ENCODE assay signal across 24 cellular contexts in genomic region chr4:5404073-5404472, GRCh38.
"Had no signal": no experiment of that assay in that cellular context is flagged by ENCODE, and none has a peak within 500 bp of the region (broad histone marks: within the 10 kb centered on the region; RNA-seq: fewer than 3 reads in every experiment).

No MANE protein-coding gene starts in this region.

- H3K4me3 ChIP-seq: colonic mucosa, coronary artery, dorsolateral prefrontal cortex, esophagus muscularis mucosa, esophagus squamous epithelium, gastrocnemius medialis, gastroesophageal sphincter, heart left ventricle, heart right ventricle had no signal

- H3K4me1 ChIP-seq: colonic mucosa, esophagus muscularis mucosa, esophagus squamous epithelium, foreskin keratinocyte, gastrocnemius medialis, gastroesophageal sphincter, heart left ventricle, heart right ventricle had no signal

- H3K36me3 ChIP-seq: colonic mucosa, esophagus muscularis mucosa, esophagus squamous epithelium, gastrocnemius medialis, gastroesophageal sphincter, heart left ventricle, heart right ventricle had no signal

- DNase-seq: colonic mucosa; cortex of kidney; dermis blood vessel endothelial cell; dorsolateral prefrontal cortex; effector CD4-positive, alpha-beta T cell; effector CD8-positive, alpha-beta T cell; effector memory CD4-positive, alpha-beta T cell; effector memory CD8-positive, alpha-beta T cell; endodermal cell; erythroblast; esophagus squamous epithelium; foreskin fibroblast; foreskin keratinocyte; foreskin melanocyte; gastrocnemius medialis; glutamatergic neuron; head of caudate nucleus; heart left ventricle; heart right ventricle had no signal

- H3K9me3 ChIP-seq: colonic mucosa, gastrocnemius medialis had no signal

- H3K27me3 ChIP-seq: colonic mucosa, esophagus muscularis mucosa, esophagus squamous epithelium, foreskin keratinocyte, gastrocnemius medialis, gastroesophageal sphincter, heart right ventricle had no signal

- H3K27ac ChIP-seq: colonic mucosa, coronary artery, dorsolateral prefrontal cortex, epithelial cell of prostate, esophagus muscularis mucosa, esophagus squamous epithelium, foreskin keratinocyte, gastrocnemius medialis, gastroesophageal sphincter, heart left ventricle, heart right ventricle had no signal

- ATAC-seq: effector memory CD8-positive, alpha-beta T cell; esophagus mucosa; foreskin keratinocyte; gastrocnemius medialis; gastroesophageal sphincter; heart left ventricle; heart right ventricle had no signal
